8 cellular contexts compared by ENCODE assay signal in genomic region chr6:169253745-169254238, GRCh38. TPM values are rescaled to one million over a fixed set of nuclear protein-coding genes. Genes with fewer than 3 reads are reported as not detected.
DNase-seq lines count a peak whose midpoint lies in the region; ATAC-seq and TF ChIP-seq lines count a peak whose summit lies in the region.

THBS2 (minus strand) TSS chr6:169253846; CDS start chr6:169250784, 3,062 bp downstream.

- H3K27ac Mint-ChIP-seq in activated T-helper 1 cell treated with anti-CD3 and anti-CD28 coated beads, Interleukin-12 subunit alpha, Interleukin-12 subunit beta, Interleukin-2, Interleukin-4 antibody, amounts not matched to agents 30 ng/mL and 10 ng/mL and 1 ng/mL, durations not matched to agents 14 hours and 24 hours and 36 hours, result no peak within 1 kb of the TSS

- H3K27me3 Mint-ChIP-seq in activated T-helper 1 cell treated with anti-CD3 and anti-CD28 coated beads, Interleukin-12 subunit alpha, Interleukin-12 subunit beta, Interleukin-2, Interleukin-4 antibody, amounts not matched to agents 30 ng/mL and 10 ng/mL and 1 ng/mL, durations not matched to agents 14 hours and 24 hours and 36 hours (ENCODE audit: insufficient read depth), result peaks cover 41% of the 10 kb centered on the region

- peak within 1 kb of the TSS; percentile 60 for H3K4me2 ChIP-seq in mesendoderm (ENCODE audit: low read length)

- H3K9me3 Mint-ChIP-seq in activated T-helper 1 cell treated with anti-CD3 and anti-CD28 coated beads, Interleukin-12 subunit alpha, Interleukin-12 subunit beta, Interleukin-2, Interleukin-4 antibody, amounts not matched to agents 30 ng/mL and 10 ng/mL and 1 ng/mL, durations not matched to agents 14 hours and 24 hours and 36 hours, result no peaks in the 10 kb centered on the region

- H3K9ac ChIP-seq in mesendoderm (ENCODE audit: low read length), result no peak within 1 kb of the TSS

- no peak for ATAC-seq in GM18907 (IDR thresholded peaks at IDR 0.05; ENCODE audit: unreplicated experiment)

- H3K79me2 ChIP-seq in mesendoderm (ENCODE audit: control insufficient read depth, insufficient read depth, low read length), result no peaks in the 10 kb centered on the region

- no peak for TF ChIP-seq POLR2A in testis (IDR thresholded peaks at IDR 0.05)

- no CpG with 5 or more reads among the region's 21 CpGs for WGBS in mesendoderm (ENCODE audit: extremely low coverage, insufficient coverage, low lambda C conversion rate)
- 4 to 7% methylated on average over 18 to 21 of the region's 21 CpGs for WGBS in testis, 2 donors

- H2AK5ac ChIP-seq in mesendoderm (ENCODE audit: low read length), result no peak within 1 kb of the TSS

- no peaks in the 10 kb centered on the region for H3K9me3 ChIP-seq in testis

- no peak within 1 kb of the TSS for H3K23ac ChIP-seq in mesendoderm (ENCODE audit: low read length)

- no peaks in the 10 kb centered on the region for H3K36me3 Mint-ChIP-seq in activated T-helper 1 cell treated with anti-CD3 and anti-CD28 coated beads, Interleukin-12 subunit alpha, Interleukin-12 subunit beta, Interleukin-2, Interleukin-4 antibody, amounts not matched to agents 30 ng/mL and 10 ng/mL and 1 ng/mL, durations not matched to agents 14 hours and 24 hours and 36 hours (ENCODE audit: low read depth)

- H3K4me1 ChIP-seq in mesendoderm (ENCODE audit: control insufficient read depth, low read depth, low read length), result peaks cover 8% of the 10 kb centered on the region
- no peaks in the 10 kb centered on the region for H3K4me1 ChIP-seq in testis

- H3K27me3 ChIP-seq in mesendoderm (ENCODE audit: insufficient read depth, low read length, poor library complexity), result peaks cover 2% of the 10 kb centered on the region
- H3K27me3 ChIP-seq in testis, result no peaks in the 10 kb centered on the region

- H3K27ac ChIP-seq in mesendoderm (ENCODE audit: low read depth, low read length) (no peak within 1 kb of the TSS), testis (peak within 1 kb of the TSS; percentile 21 to 61)

- H3K36me3 ChIP-seq in mesendoderm (ENCODE audit: control insufficient read depth, insufficient read depth, low read length) (no peaks in the 10 kb centered on the region), testis (ENCODE audit: low read depth, missing control alignments) (no peaks in the 10 kb centered on the region)

- H3K79me1 ChIP-seq in mesendoderm (ENCODE audit: low read length), result no peaks in the 10 kb centered on the region

- no peak within 1 kb of the TSS for H3K56ac ChIP-seq in mesendoderm (ENCODE audit: low read length)

- no peak within 1 kb of the TSS for H2BK5ac ChIP-seq in mesendoderm (ENCODE audit: low read length)

- no peak for TF ChIP-seq CTCF in testis (IDR thresholded peaks at IDR 0.05)

- no peak within 1 kb of the TSS for H4K8ac ChIP-seq in mesendoderm (ENCODE audit: low read depth, low read length)

- no peak within 1 kb of the TSS for H4K5ac ChIP-seq in mesendoderm (ENCODE audit: low read length)

- no peak within 1 kb of the TSS for H3K4ac ChIP-seq in mesendoderm (ENCODE audit: low read depth, low read length)

- peaks cover 5% of the 10 kb centered on the region for H3K4me1 Mint-ChIP-seq in activated T-helper 1 cell treated with anti-CD3 and anti-CD28 coated beads, Interleukin-12 subunit alpha, Interleukin-12 subunit beta, Interleukin-2, Interleukin-4 antibody, amounts not matched to agents 30 ng/mL and 10 ng/mL and 1 ng/mL, durations not matched to agents 14 hours and 24 hours and 36 hours (ENCODE audit: low read depth)

- no peak within 1 kb of the TSS for H3K4me3 Mint-ChIP-seq in activated T-helper 1 cell treated with anti-CD3 and anti-CD28 coated beads, Interleukin-12 subunit alpha, Interleukin-12 subunit beta, Interleukin-2, Interleukin-4 antibody, amounts not matched to agents 30 ng/mL and 10 ng/mL and 1 ng/mL, durations not matched to agents 14 hours and 24 hours and 36 hours

- intact Hi-C loops in testis (cut with DNase I; ENCODE audit: low total_unique reads), result no loop called here
- intact Hi-C loops in activated T-helper 1 cell treated with anti-CD3 and anti-CD28 coated beads, Interleukin-12 subunit alpha, Interleukin-12 subunit beta, Interleukin-2, Interleukin-4 antibody, amounts not matched to agents 30 ng/mL and 10 ng/mL and 1 ng/mL, durations not matched to agents 14 hours and 24 hours and 36 hours (cut with micrococcal nuclease), result no loop called here

- DNase-seq in M059J (ENCODE audit: low read depth) (peak; percentile 90), epidermal melanocyte (ENCODE audit: insufficient read length, low spot score) (peak; percentile 47), mesendoderm (peak; percentile 35), testis (no peak), NCI-H69 (lab: John Stamatoyannopoulos, UW) (no peak)
- DNase-seq in activated T-helper 1 cell treated with anti-CD3 and anti-CD28 coated beads, Interleukin-12 subunit alpha, Interleukin-12 subunit beta, Interleukin-2, Interleukin-4 antibody, amounts not matched to agents 30 ng/mL and 10 ng/mL and 1 ng/mL, durations not matched to agents 14 hours and 24 hours and 36 hours (ENCODE audit: low spot score), result no peak
- no peak for DNase-seq in stimulated activated CD4-positive, alpha-beta T cell treated with anti-CD3 and anti-CD28 coated beads, Interleukin-4, amount 100 ng/mL, for 1 hour

- H2BK120ac ChIP-seq in mesendoderm (ENCODE audit: low read depth, low read length), result no peak within 1 kb of the TSS

- H3K18ac ChIP-seq in mesendoderm (ENCODE audit: low read length), result no peak within 1 kb of the TSS

- H3K4me3 ChIP-seq in mesendoderm (ENCODE audit: low read length) (no peak within 1 kb of the TSS), testis (peak within 1 kb of the TSS; percentile 15 to 24)

- no peak within 1 kb of the TSS for H2BK15ac ChIP-seq in mesendoderm (replicated peaks; ENCODE audit: low read depth)

RNA-seq across cellular contexts. Expression of gene THBS2, which starts in this region (rescaled TPM):
- 109 and 164 TPM in 2 replicates for total RNA-seq in M059J (2014; rRNA removed; shearing (Covaris generic))
- polyA plus RNA-seq in mesendoderm (2013, experiment 1 of 2), result 9.5 TPM
- 10.1 TPM for polyA plus RNA-seq in mesendoderm (2013, experiment 2 of 2)
- 1 to 10 TPM; 4.8 to 7.6 TPM for total RNA-seq in testis
- polyA plus RNA-seq in testis (ENCODE audit: insufficient read depth, low read depth, low replicate concordance), result 17.9 TPM
- total RNA-seq in activated T-helper 1 cell treated with anti-CD3 and anti-CD28 coated beads, Interleukin-12 subunit alpha, Interleukin-12 subunit beta, Interleukin-2, Interleukin-4 antibody, amounts not matched to agents 30 ng/mL and 10 ng/mL and 1 ng/mL, durations not matched to agents 14 hours and 24 hours and 36 hours, result not detected in 2 replicates

Comparison
In these comparisons a context has a peak if more than half of its experiments do, and no peak if none do; other contexts are left out.
1. RNA of gene THBS2 (total RNA-seq): 109 to 164 TPM in M059J; 4.8 to 7.6 TPM in testis and not detected in activated T-helper 1 cell treated with anti-CD3 and anti-CD28 coated beads, Interleukin-12 subunit alpha, Interleukin-12 subunit beta, Interleukin-2, Interleukin-4 antibody, amounts not matched to agents 30 ng/mL and 10 ng/mL and 1 ng/mL, durations not matched to agents 14 hours and 24 hours and 36 hours; every median in the first group is over 10 times any median in the second.
2. DNase-seq: peak in M059J (single experiment), epidermal melanocyte (single experiment) and mesendoderm (single experiment); none in testis (single experiment), NCI-H69 (single experiment), activated T-helper 1 cell treated with anti-CD3 and anti-CD28 coated beads, Interleukin-12 subunit alpha, Interleukin-12 subunit beta, Interleukin-2, Interleukin-4 antibody, amounts not matched to agents 30 ng/mL and 10 ng/mL and 1 ng/mL, durations not matched to agents 14 hours and 24 hours and 36 hours (single experiment) and stimulated activated CD4-positive, alpha-beta T cell treated with anti-CD3 and anti-CD28 coated beads, Interleukin-4, amount 100 ng/mL, for 1 hour (single experiment).